8 cellular contexts compared by ENCODE assay signal in the genomic region with DNA sequence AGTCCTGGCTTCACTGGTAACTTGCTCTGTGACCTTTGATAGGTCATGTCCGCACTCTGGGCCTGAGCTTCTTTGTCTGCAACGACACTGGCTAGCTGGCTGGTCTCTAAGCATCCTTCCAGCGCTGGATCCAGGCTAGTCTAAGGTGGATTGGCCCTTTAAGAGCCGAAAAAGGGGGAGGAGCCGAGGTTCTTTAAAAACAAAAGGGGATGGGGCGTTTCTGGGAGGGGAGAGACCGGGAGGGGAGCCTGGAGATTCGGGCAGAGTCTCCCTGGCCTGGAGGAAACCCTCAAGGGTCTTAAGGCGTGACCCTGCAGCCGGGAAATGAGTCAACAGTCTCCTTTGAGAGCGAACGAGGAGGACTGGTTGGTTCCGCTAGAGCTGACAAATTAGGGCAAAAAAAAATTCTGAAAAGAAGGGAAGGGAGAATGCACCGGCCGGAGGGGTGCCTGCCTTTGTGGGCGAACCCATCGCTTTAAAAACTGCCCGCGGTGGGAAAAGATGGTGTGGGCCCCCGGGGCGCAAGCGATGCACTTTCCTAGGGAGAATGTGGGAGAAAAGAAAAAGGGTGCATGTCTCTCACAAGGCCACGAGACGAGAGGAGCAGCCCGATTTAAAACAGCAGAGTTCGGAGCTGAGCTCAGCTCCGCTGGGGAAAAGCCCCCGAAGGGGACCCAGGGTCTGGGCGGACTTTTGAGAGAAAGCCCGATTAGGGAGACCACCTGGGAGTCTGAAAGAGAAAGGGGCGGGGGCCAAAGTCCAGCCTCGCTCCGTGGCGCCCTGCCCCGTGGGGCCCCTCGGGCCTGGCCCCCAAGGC.
A peak's percentile ranks its signal among the peaks of the same experiment; 100 is the strongest.
DNase-seq lines count a peak whose midpoint lies in the region; ATAC-seq and TF ChIP-seq lines count a peak whose summit lies in the region.

No MANE protein-coding gene starts in this region.

- TF ChIP-seq CTCF in AG10803 (conservative IDR thresholded peaks at IDR 0.05; ENCODE audit: low read length) = no peak
- no peak; the same call in 1 of the 2 replicates for TF ChIP-seq CTCF in WI38 (IDR thresholded peaks at IDR 0.05; ENCODE audit: low read depth, low read length)

- H3K4me3 ChIP-seq in AG10803 (ENCODE audit: low read length) (peak overlapping the region; percentile 80), WI38 (ENCODE audit: low read depth, low read length) (peak overlapping the region; percentile 91)

- DNase-seq in AG10803 (ENCODE audit: low read depth) = peak; percentile 56
- DNase-seq in NCI-H2171 (lab: John Stamatoyannopoulos, UW) = peak; percentile 17
- peak; percentile 86 for DNase-seq in ecto neural progenitor cell (ENCODE audit: low spot score)
- peak; percentile 90 for DNase-seq in left kidney (ENCODE audit: low read depth, low spot score)
- peak; percentile 23 for DNase-seq in stimulated activated CD4-positive, alpha-beta T cell treated with anti-CD3 and anti-CD28 coated beads, Interleukin-1b, Interleukin-23, amount 100 ng/mL, for 48 hours
- DNase-seq in T-helper 9 cell = no peak

- peak; percentile 8 for ATAC-seq in GM19452 (IDR thresholded peaks at IDR 0.05; ENCODE audit: unreplicated experiment)
